9 cellular contexts compared by ENCODE assay signal in genomic region chr17:40218006-40218739, GRCh38. TPM values are rescaled to one million over a fixed set of nuclear protein-coding genes. Genes with fewer than 3 reads are reported as not detected.
A peak's percentile ranks its signal among the peaks of the same experiment; 100 is the strongest.
DNase-seq lines count a peak whose midpoint lies in the region; ATAC-seq and TF ChIP-seq lines count a peak whose summit lies in the region.
"Had no signal": no experiment of that assay in that cellular context is flagged by ENCODE, and none has a peak within 500 bp of the region (broad histone marks: within the 10 kb centered on the region; RNA-seq: fewer than 3 reads in every experiment).

No MANE protein-coding gene starts in this region.

- DNase-seq in CD14-positive monocyte (ENCODE audit: low spot score) (no peak), MM.1S (no peak), choroid plexus epithelial cell (ENCODE audit: low read depth) (no peak), GM20000 (ENCODE audit: low spot score) (no peak), epidermal melanocyte (ENCODE audit: insufficient read length, low spot score) (no peak)
- no peak for DNase-seq in natural killer cell treated with Interleukin-12 subunit alpha and Interleukin-12 subunit beta and Interleukin-15 and Interleukin-18, amount 100 ng/mL, for 72 hours (ENCODE audit: low spot score)
- no peak for DNase-seq in activated CD4-positive, CD25-positive, alpha-beta regulatory T cell (lab: John Stamatoyannopoulos, UW)

- ATAC-seq in natural killer cell treated with Interleukin-12 subunit alpha and Interleukin-12 subunit beta and Interleukin-15 and Interleukin-18, amount 100 ng/mL, for 72 hours, result no peak
- no peak for ATAC-seq in HG02970 (IDR thresholded peaks at IDR 0.05; ENCODE audit: low FRiP score, unreplicated experiment)

- no peaks in the 10 kb centered on the region for H4K20me1 ChIP-seq in MM.1S (ENCODE audit: insufficient read depth, low read length)

- no peak for TF ChIP-seq CTCF in CD14-positive monocyte (IDR thresholded peaks at IDR 0.05)
- TF ChIP-seq CTCF in MM.1S (IDR thresholded peaks at IDR 0.05; ENCODE audit: low read length), result no peak
- TF ChIP-seq CTCF in choroid plexus epithelial cell (conservative IDR thresholded peaks at IDR 0.05; ENCODE audit: low read depth, low read length), result no peak
- TF ChIP-seq CTCF in GM20000 (IDR thresholded peaks at IDR 0.05; ENCODE audit: extremely low read depth, missing control alignments), result no peak

- H3K27ac Mint-ChIP-seq in CD14-positive monocyte, result peak overlapping the region; percentile 97 to 100 (median 99)
- peak overlapping the region; percentile 97 for H3K27ac Mint-ChIP-seq in natural killer cell treated with Interleukin-12 subunit alpha and Interleukin-12 subunit beta and Interleukin-15 and Interleukin-18, amount 100 ng/mL, for 72 hours

- no peak overlapping the region; the same call in 1 of the 2 replicates for H3K9ac ChIP-seq in MM.1S (ENCODE audit: low read length)

- H3K9me3 Mint-ChIP-seq in CD14-positive monocyte, result peaks cover 0 to 2% (median 0%) of the 10 kb centered on the region in 7 donors
- H3K9me3 Mint-ChIP-seq in natural killer cell treated with Interleukin-12 subunit alpha and Interleukin-12 subunit beta and Interleukin-15 and Interleukin-18, amount 100 ng/mL, for 72 hours, result no peaks in the 10 kb centered on the region

- no peaks in the 10 kb centered on the region for H3K9me2 ChIP-seq in MM.1S (replicated peaks; ENCODE audit: insufficient read depth, low read length)

- H3K27me3 ChIP-seq in MM.1S (replicated peaks; ENCODE audit: insufficient read depth, low read length), result no peaks in the 10 kb centered on the region

- H3K4me1 ChIP-seq in MM.1S (ENCODE audit: low read length), result no peaks in the 10 kb centered on the region; the same call in 1 of the 2 replicates

- H3K27ac ChIP-seq in MM.1S (ENCODE audit: low read length), result peak overlapping the region; percentile 78; the same call in 1 of the 2 replicates

- no peaks in the 10 kb centered on the region for H3F3A ChIP-seq in MM.1S (ENCODE audit: insufficient read depth, low read length)

- intact Hi-C loops in CD14-positive monocyte (cut with micrococcal nuclease), result loop anchor here (5.0 kb wide), 1 partner anchor 69 kb away; the partner anchor contains the start of gene CDC6 (in 2 of the 2)

- H3K4me2 ChIP-seq in MM.1S (ENCODE audit: low read depth, low read length), result peak overlapping the region; percentile 83

- H3K4me3 Mint-ChIP-seq in CD14-positive monocyte, result peak overlapping the region; percentile 95 to 98
- H3K4me3 Mint-ChIP-seq in natural killer cell treated with Interleukin-12 subunit alpha and Interleukin-12 subunit beta and Interleukin-15 and Interleukin-18, amount 100 ng/mL, for 72 hours, result peak overlapping the region; percentile 98

- no peaks in the 10 kb centered on the region for H3K36me3 ChIP-seq in MM.1S (replicated peaks; ENCODE audit: insufficient read depth, low read length)

- H3K4me3 ChIP-seq in MM.1S (ENCODE audit: low read length) (peak overlapping the region; percentile 97), choroid plexus epithelial cell (ENCODE audit: low read depth, low read length) (peak overlapping the region; percentile 78)
- H3K4me3 ChIP-seq: lung had no signal

- H2AFZ ChIP-seq in MM.1S (ENCODE audit: low read length), result peak overlapping the region; percentile 96

- peaks cover 2 to 4% of the 10 kb centered on the region in 2 donors for H3K36me3 Mint-ChIP-seq in CD14-positive monocyte
- no peaks in the 10 kb centered on the region for H3K36me3 Mint-ChIP-seq in natural killer cell treated with Interleukin-12 subunit alpha and Interleukin-12 subunit beta and Interleukin-15 and Interleukin-18, amount 100 ng/mL, for 72 hours

- H3K9me3 ChIP-seq in MM.1S (replicated peaks; ENCODE audit: insufficient read depth, low read length), result no peaks in the 10 kb centered on the region

- H3K4me1 Mint-ChIP-seq in CD14-positive monocyte, result peaks cover 32% of the 10 kb centered on the region
- H3K4me1 Mint-ChIP-seq in natural killer cell treated with Interleukin-12 subunit alpha and Interleukin-12 subunit beta and Interleukin-15 and Interleukin-18, amount 100 ng/mL, for 72 hours (ENCODE audit: low read depth in 2 of 2), result peaks cover 21 to 24% of the 10 kb centered on the region in 2 donors

- peaks cover 26% of the 10 kb centered on the region for H3K79me2 ChIP-seq in MM.1S (ENCODE audit: low read length)

- no peaks in the 10 kb centered on the region for H3K27me3 Mint-ChIP-seq in CD14-positive monocyte (ENCODE audit: low read depth in 3 of 3)
- H3K27me3 Mint-ChIP-seq in natural killer cell treated with Interleukin-12 subunit alpha and Interleukin-12 subunit beta and Interleukin-15 and Interleukin-18, amount 100 ng/mL, for 72 hours, result no peaks in the 10 kb centered on the region

RNA-seq across cellular contexts. Expression of gene WIPF2, which starts 0.9 kb away (rescaled TPM):
- 1 to 10 TPM; 5.2 to 9.7 TPM for polyA plus RNA-seq in CD14-positive monocyte
- 10 to 100 TPM; 32.4 to 34.6 TPM for total RNA-seq in natural killer cell treated with Interleukin-12 subunit alpha and Interleukin-12 subunit beta and Interleukin-15 and Interleukin-18, amount 100 ng/mL, for 72 hours

RNA-seq across cellular contexts. Expression of gene RAPGEFL1, which starts 40.9 kb away (rescaled TPM):
- polyA plus RNA-seq in CD14-positive monocyte, result under 1 TPM; 0.09 to 0.10 TPM
- 10 to 100 TPM in 1 of 2 donors, 1 to 10 TPM in 1; 5.9 to 17.2 TPM for total RNA-seq in natural killer cell treated with Interleukin-12 subunit alpha and Interleukin-12 subunit beta and Interleukin-15 and Interleukin-18, amount 100 ng/mL, for 72 hours
